In the genomic region with DNA sequence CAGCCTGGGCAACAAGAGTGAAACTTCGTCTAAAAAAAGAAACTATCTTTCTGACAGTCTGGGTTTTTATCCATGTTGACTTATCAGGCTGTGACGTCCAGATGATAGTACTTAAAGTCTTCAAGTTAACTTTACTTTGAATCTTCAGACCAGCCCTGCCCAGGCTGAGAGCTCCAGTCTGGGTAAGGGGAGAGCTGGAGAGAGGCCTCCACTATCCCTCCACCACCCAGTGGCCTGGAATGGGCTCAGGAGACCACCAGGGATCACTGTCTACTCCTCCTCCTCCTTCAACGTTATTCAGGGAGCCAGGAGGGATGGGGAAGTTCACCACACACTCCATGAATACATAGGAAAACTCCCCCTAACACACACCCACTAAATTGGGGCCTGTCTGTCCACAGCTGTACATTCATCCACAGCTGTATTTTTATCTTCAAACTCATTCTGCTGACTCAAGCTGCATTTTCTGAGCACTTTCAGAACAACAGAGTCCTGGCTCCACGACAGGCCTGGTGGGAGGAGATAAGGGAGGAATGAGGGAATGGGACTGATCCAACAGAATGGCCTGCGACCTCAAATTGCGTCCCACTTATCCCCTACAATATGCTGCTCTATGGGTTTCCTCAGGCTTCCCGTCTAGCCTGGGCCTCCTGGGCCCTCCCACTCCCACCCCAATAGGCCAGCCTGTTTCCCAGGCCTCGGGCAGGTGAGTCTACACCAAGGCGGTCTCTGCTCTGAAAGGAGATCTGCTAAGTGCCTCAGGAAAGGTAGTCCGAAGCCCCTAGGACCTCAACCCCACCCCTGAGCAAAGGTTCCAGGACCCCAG, we compare ENCODE assay signal across 8 cellular contexts. TPM values are rescaled to one million over a fixed set of nuclear protein-coding genes. Genes with fewer than 3 reads are reported as not detected.
DNase-seq lines count a peak whose midpoint lies in the region; ATAC-seq and TF ChIP-seq lines count a peak whose summit lies in the region.

No MANE protein-coding gene starts in this region.

- POLR2A ChIA-PET in AG04450 (lab: Yijun Ruan, JAX): interaction anchor here (0.7 kb wide), 1 partner anchor 80 kb away, joined by 4 read pairs; no protein-coding TSS in a partner anchor

- peak overlapping the region; percentile 68; the same call in 1 of the 2 replicates for H3K4me3 ChIP-seq in AG04450 (ENCODE audit: low read depth, low read length)
- H3K4me3 ChIP-seq in mucosa of stomach (ENCODE audit: low read length): peak overlapping the region; percentile 63

- peak overlapping the region; percentile 92 for H3K4me3 Mint-ChIP-seq in endothelial cell (ENCODE audit: unreplicated experiment)

- peaks cover 51% of the 10 kb centered on the region for H3K4me1 ChIP-seq in mucosa of stomach (ENCODE audit: control insufficient read depth, insufficient read depth, low read length)

- no peaks in the 10 kb centered on the region for H3K36me3 Mint-ChIP-seq in endothelial cell (ENCODE audit: low read depth, unreplicated experiment)

- in situ Hi-C loops in GM13976 (cut with MboI; ENCODE audit: low sequenced_read_pairs, unreplicated experiment): no loop called here

- no peaks in the 10 kb centered on the region for H3K36me3 ChIP-seq in mucosa of stomach (ENCODE audit: control insufficient read depth, insufficient read depth, low read length)

- no peak for DNase-seq in AG04450 (ENCODE audit: low read depth, low spot score)
- DNase-seq in RPMI8226: peak; percentile 25
- no peak for DNase-seq in endothelial cell (ENCODE audit: low spot score)
- no peak for DNase-seq in cerebellum (ENCODE audit: low spot score)
- DNase-seq in GM13976 (ENCODE audit: low spot score): no peak
- no peak for DNase-seq in NCI-H187 treated with DMSO at 0.1 percent for 48 hours (lab: John Stamatoyannopoulos, UW)

- no peak for ATAC-seq in HG02870 (IDR thresholded peaks at IDR 0.05; ENCODE audit: unreplicated experiment)

- H3K27me3 ChIP-seq in AG04450 (ENCODE audit: control insufficient read depth, insufficient read depth, low read length) (peaks cover 4% of the 10 kb centered on the region), mucosa of stomach (ENCODE audit: control insufficient read depth, insufficient read depth, low read length) (no peaks in the 10 kb centered on the region)

- H3K9ac ChIP-seq in mucosa of stomach (ENCODE audit: low read length): peak overlapping the region; percentile 77

- H3K27ac Mint-ChIP-seq in endothelial cell (ENCODE audit: unreplicated experiment): no peak overlapping the region

- H3K27me3 Mint-ChIP-seq in endothelial cell (ENCODE audit: unreplicated experiment): peaks cover 12% of the 10 kb centered on the region

- H3K9me3 ChIP-seq in AG04450 (ENCODE audit: control insufficient read depth, insufficient read depth, low read length) (no peaks in the 10 kb centered on the region), mucosa of stomach (ENCODE audit: control insufficient read depth, low read length) (no peaks in the 10 kb centered on the region)

- no peak for TF ChIP-seq CTCF in AG04450 (IDR thresholded peaks at IDR 0.05; ENCODE audit: low read depth, low read length)
- no peak for TF ChIP-seq CTCF in endothelial cell (IDR thresholded peaks at IDR 0.05; ENCODE audit: unreplicated experiment)
- TF ChIP-seq CTCF in GM13976 (IDR thresholded peaks at IDR 0.05; ENCODE audit: borderline replicate concordance, control extremely low read depth, extremely low read depth, insufficient read depth, missing control alignments): no peak

- CTCF ChIA-PET in AG04450 (lab: Charles Lee): interaction anchor here (1.0 to 5.2 kb wide), 4 partner anchors 19 to 299 kb away, joined by 3 to 66 read pairs (median 24); no protein-coding TSS in a partner anchor

- no peaks in the 10 kb centered on the region for H3K9me3 Mint-ChIP-seq in endothelial cell (ENCODE audit: unreplicated experiment)

- peaks cover 48% of the 10 kb centered on the region for H3K4me1 Mint-ChIP-seq in endothelial cell (ENCODE audit: unreplicated experiment)

- H3K27ac ChIP-seq in AG04450 (ENCODE audit: low read depth, low read length): no peak overlapping the region

RNA-seq across cellular contexts. Expression of gene SLC45A3, which starts 1.8 kb away (rescaled TPM):
- polyA plus RNA-seq in AG04450 (2011; rRNA removed): 1.7 and 1.8 TPM in 2 replicates
- polyA minus RNA-seq in AG04450 (2011; rRNA and poly(A)+ RNA removed): 0.91 and 1.5 TPM in 2 replicates
- total RNA-seq in endothelial cell (ENCODE audit: unreplicated experiment) (9.2 TPM), cerebellum (1.3 TPM)

RNA-seq across cellular contexts. Expression of gene ELK4, which starts 46.7 kb away (rescaled TPM):
- 8.3 and 8.6 TPM in 2 replicates for polyA plus RNA-seq in AG04450 (2011; rRNA removed)
- 15.4 and 20.2 TPM in 2 replicates for polyA minus RNA-seq in AG04450 (2011; rRNA and poly(A)+ RNA removed)
- total RNA-seq in endothelial cell (ENCODE audit: unreplicated experiment) (57.1 TPM), cerebellum (17.3 TPM)
